13 cellular contexts compared by ENCODE assay signal in the genomic region with DNA sequence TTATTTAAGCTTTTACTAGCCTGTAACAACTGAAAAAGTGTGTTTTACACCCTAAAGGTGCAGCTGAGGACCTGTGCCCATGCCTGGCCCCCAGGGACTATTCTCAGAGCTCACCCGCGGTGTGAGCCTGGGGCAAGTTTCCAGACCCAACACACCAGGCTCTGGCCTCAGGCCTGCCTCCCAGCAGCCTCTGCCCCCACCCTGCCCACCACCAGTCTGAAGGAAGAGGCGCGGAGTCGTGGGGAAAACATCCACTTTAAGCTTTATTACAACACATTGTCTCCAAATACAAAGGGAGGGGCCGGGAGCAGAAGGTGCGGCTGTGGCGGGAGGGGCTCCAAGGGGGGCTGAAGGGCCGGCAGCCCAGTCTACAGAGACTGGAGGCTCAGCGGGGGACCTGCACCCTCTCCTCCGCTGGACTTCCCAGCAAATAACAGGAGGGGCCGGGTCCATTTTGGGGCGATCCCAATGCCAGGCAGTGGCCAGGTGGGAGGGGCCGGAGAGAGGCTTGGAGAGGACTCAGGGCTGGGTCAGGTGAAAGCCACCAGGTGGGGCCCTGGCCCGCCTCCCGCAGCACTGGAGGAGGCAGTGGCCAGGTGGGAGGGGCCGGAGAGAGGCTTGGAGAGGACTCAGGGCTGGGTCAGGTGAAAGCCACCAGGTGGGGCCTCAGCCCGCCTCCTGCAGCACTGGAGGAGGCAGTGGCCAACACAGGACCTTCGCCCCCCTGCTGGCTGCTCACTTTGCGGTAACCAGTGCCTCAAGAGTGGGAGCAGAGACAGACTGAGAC. TPM values are rescaled to one million over a fixed set of nuclear protein-coding genes. Genes with fewer than 3 reads are reported as not detected.
A peak's percentile ranks its signal among the peaks of the same experiment; 100 is the strongest.
DNase-seq lines count a peak whose midpoint lies in the region; ATAC-seq and TF ChIP-seq lines count a peak whose summit lies in the region.
"Had no signal": no experiment of that assay in that cellular context is flagged by ENCODE, and none has a peak within 500 bp of the region (broad histone marks: within the 10 kb centered on the region; RNA-seq: fewer than 3 reads in every experiment).

No MANE protein-coding gene starts in this region.

- peak overlapping the region; percentile 56 for H3K4me2 ChIP-seq in hepatocyte

- peak; percentile 27 for TF ChIP-seq CTCF in hepatocyte (IDR thresholded peaks at IDR 0.05; ENCODE audit: poor library complexity)
- no peak for TF ChIP-seq CTCF in tibial nerve (IDR thresholded peaks at IDR 0.05)

- H3K27me3 ChIP-seq in hepatocyte (peaks cover 2% of the 10 kb centered on the region), tibial nerve (peaks cover 0 to 7% of the 10 kb centered on the region in 2 donors)

- H2AFZ ChIP-seq in hepatocyte = no peak overlapping the region

- no peaks in the 10 kb centered on the region for H3K36me3 ChIP-seq in hepatocyte (replicated peaks; ENCODE audit: insufficient read depth, low read depth)
- H3K36me3 ChIP-seq in tibial nerve = peaks cover 0 to 14% (median 0%) of the 10 kb centered on the region in 3 donors

- H3K4me1 ChIP-seq in hepatocyte (ENCODE audit: insufficient read depth) (peaks cover 36% of the 10 kb centered on the region), tibial nerve (peaks cover 0 to 42% (median 19%) of the 10 kb centered on the region in 4 donors)

- H3K27ac ChIP-seq in hepatocyte = no peak overlapping the region
- H3K27ac ChIP-seq in tibial nerve = peak overlapping the region in 3 of 4 donors; percentile 19 to 79 (median 74)

- no peak overlapping the region for H3K4me3 ChIP-seq in hepatocyte
- no peak overlapping the region for H3K4me3 ChIP-seq in tibial nerve

- TF ChIP-seq EP300 in tibial nerve (IDR thresholded peaks at IDR 0.05) = no peak

- H3K9me2 ChIP-seq in hepatocyte (replicated peaks; ENCODE audit: insufficient read depth) = no peaks in the 10 kb centered on the region

- 45% methylated on average over 17 of the region's 20 CpGs for WGBS in hepatocyte (ENCODE audit: low lambda C conversion rate, missing lambda C conversion rate)
- 65 to 71% methylated on average over 15 to 20 of the region's 20 CpGs for WGBS in tibial nerve, 2 donors

- H4K20me1 ChIP-seq in hepatocyte (ENCODE audit: insufficient read depth, poor library complexity, severe bottlenecking) = no peaks in the 10 kb centered on the region

- DNase-seq in NCI-H526 (lab: John Stamatoyannopoulos, UW) (peak; percentile 18 to 51), NCI-H526 treated with DMSO at 0.1 percent for 48 hours (lab: John Stamatoyannopoulos, UW) (no peak), NCI-H748 (lab: John Stamatoyannopoulos, UW; ENCODE audit: unreplicated experiment) (peak; percentile 81), hepatocyte (ENCODE audit: low spot score) (peak; percentile 81), tibial nerve (ENCODE audit: low spot score in 2 of 2) (no peak)
- DNase-seq: ACHN; activated effector memory CD4-positive, alpha-beta T cell treated with Interleukin-2 at 50 U/mL for 16 hours; stimulated activated naive CD4-positive, alpha-beta T cell had no signal

- no peak for TF ChIP-seq POLR2A in tibial nerve (IDR thresholded peaks at IDR 0.05)

- no peaks in the 10 kb centered on the region for H3K9me3 ChIP-seq in hepatocyte (ENCODE audit: low read depth)
- no peaks in the 10 kb centered on the region for H3K9me3 ChIP-seq in tibial nerve

- ATAC-seq in HG02885 (IDR thresholded peaks at IDR 0.05; ENCODE audit: poor library complexity, unreplicated experiment) (no peak), GM21825 (IDR thresholded peaks at IDR 0.05; ENCODE audit: unreplicated experiment) (no peak), GM21423 (IDR thresholded peaks at IDR 0.05; ENCODE audit: unreplicated experiment) (no peak)

- H3K79me2 ChIP-seq in hepatocyte = no peaks in the 10 kb centered on the region

RNA-seq across cellular contexts. Expression of gene DUSP8, which starts 18.1 kb away (rescaled TPM):
- total RNA-seq in hepatocyte (7.9 and 8.0 TPM in 2 replicates), tibial nerve (10 to 100 TPM in 1 of 4 donors, 1 to 10 TPM in 3; 1.9 to 10.8 (median 3.4) TPM)
- polyA plus RNA-seq in hepatocyte = 13.0 and 17.7 TPM in 2 replicates

RNA-seq across cellular contexts. Expression of gene KRTAP5-1, which starts 31.1 kb away (rescaled TPM):
- not detected in 2 replicates for total RNA-seq in hepatocyte
- polyA plus RNA-seq in hepatocyte = 0.28 TPM in 1 of 2 replicates, not detected in the other
- total RNA-seq in tibial nerve = not detected
- total RNA-seq: fibroblast of lung, omental fat pad had no signal
- polyA plus RNA-seq: fibroblast of lung had no signal

RNA-seq across cellular contexts. Expression of gene KRTAP5-2, which starts 44.1 kb away (rescaled TPM):
- total RNA-seq in hepatocyte (not detected in 2 replicates), tibial nerve (not detected)
- not detected in 2 replicates for polyA plus RNA-seq in hepatocyte
- total RNA-seq: fibroblast of lung, omental fat pad had no signal
- polyA plus RNA-seq: fibroblast of lung had no signal

RNA-seq across cellular contexts. Expression of gene KRTAP5-3, which starts 54.3 kb away (rescaled TPM):
- total RNA-seq in hepatocyte = not detected in 2 replicates
- not detected in 2 replicates for polyA plus RNA-seq in hepatocyte
- not detected for total RNA-seq in tibial nerve
- total RNA-seq: fibroblast of lung, omental fat pad had no signal
- polyA plus RNA-seq: fibroblast of lung had no signal

Comparison
In these comparisons a context has a peak if more than half of its experiments do, and no peak if none do; other contexts are left out.
1. DNase-seq: peak in NCI-H526 (2 of 2), NCI-H748 (single experiment) and hepatocyte (single experiment); none in NCI-H526 treated with DMSO at 0.1 percent for 48 hours (single experiment) and tibial nerve (0 of 2).